Comparison of ENCODE assay signal across 26 cellular contexts in genomic region chr9:3027260-3027659, GRCh38.
DNase-seq lines count a peak whose midpoint lies in the region; ATAC-seq and TF ChIP-seq lines count a peak whose summit lies in the region.
"Had no signal": no experiment of that assay in that cellular context is flagged by ENCODE, and none has a peak within 500 bp of the region (broad histone marks: within the 10 kb centered on the region; RNA-seq: fewer than 3 reads in every experiment).

No MANE protein-coding gene starts in this region.

- peaks cover 7% of the 10 kb centered on the region for H3K9me3 Mint-ChIP-seq in glutamatergic neuron (ENCODE audit: unreplicated experiment)
- H3K9me3 Mint-ChIP-seq: activated B cell treated with CpG ODN at 0.5 μM for 24 hours; activated naive CD4-positive, alpha-beta T cell treated with anti-CD3 and anti-CD28 coated beads for 36 hours; activated T-cell treated with anti-CD3 and anti-CD28 coated beads, Interleukin-2, amount 50 U/mL, for 4 hours; natural killer cell treated with Interleukin-12 subunit alpha and Interleukin-12 subunit beta and Interleukin-15 and Interleukin-18, amount 100 ng/mL, for 72 hours; stimulated activated naive CD8-positive, alpha-beta T cell treated with anti-CD3 and anti-CD28 coated beads, Interleukin-15, amount 100 ng/mL, for 72 hours had no signal

- ATAC-seq in HG03432 (IDR thresholded peaks at IDR 0.05; ENCODE audit: unreplicated experiment), result no peak
- ATAC-seq: activated T-cell treated with anti-CD3 and anti-CD28 coated beads, Interleukin-2, amount 50 U/mL, for 4 hours; gastroesophageal sphincter; K562; left lobe of liver; natural killer cell treated with Interleukin-12 subunit alpha and Interleukin-12 subunit beta and Interleukin-15 and Interleukin-18, amount 100 ng/mL, for 72 hours; stimulated activated naive CD8-positive, alpha-beta T cell treated with anti-CD3 and anti-CD28 coated beads, Interleukin-15, amount 100 ng/mL, for 72 hours had no signal

- no peaks in the 10 kb centered on the region for H3K9me3 ChIP-seq in prostate gland
- H3K9me3 ChIP-seq: Caco-2, esophagus muscularis mucosa, gastroesophageal sphincter, transverse colon had no signal

- TF ChIP-seq CTCF in glutamatergic neuron (IDR thresholded peaks at IDR 0.05; ENCODE audit: partially characterized antibody, unreplicated experiment) (no peak), prostate gland (IDR thresholded peaks at IDR 0.05) (no peak)

- no peaks in the 10 kb centered on the region for H3K36me3 Mint-ChIP-seq in glutamatergic neuron (ENCODE audit: unreplicated experiment)
- H3K36me3 Mint-ChIP-seq: natural killer cell treated with Interleukin-12 subunit alpha and Interleukin-12 subunit beta and Interleukin-15 and Interleukin-18, amount 100 ng/mL, for 72 hours had no signal

- no peaks in the 10 kb centered on the region for H3K27me3 ChIP-seq in prostate gland (replicated peaks; ENCODE audit: insufficient read depth)
- H3K27me3 ChIP-seq: esophagus muscularis mucosa, gastroesophageal sphincter, transverse colon had no signal

- peaks cover 4% of the 10 kb centered on the region for H3K27me3 Mint-ChIP-seq in glutamatergic neuron (ENCODE audit: unreplicated experiment)
- H3K27me3 Mint-ChIP-seq: activated B cell treated with CpG ODN at 0.5 μM for 24 hours had no signal

- no peak for TF ChIP-seq POLR2A in prostate gland (IDR thresholded peaks at IDR 0.05)

- 28% methylated on average over 3 of the region's 3 CpGs for WGBS in prostate gland

- intact Hi-C loops in prostate gland (cut with DNase I), result no loop called here

- DNase-seq in DMS53 treated with DMSO at 0.1 percent for 48 hours (lab: John Stamatoyannopoulos, UW; ENCODE audit: unreplicated experiment) (peak; percentile 9), NCI-H1436 (lab: John Stamatoyannopoulos, UW) (peak; percentile 84), NCI-H345 treated with DMSO at 0.1 percent for 48 hours (lab: John Stamatoyannopoulos, UW; ENCODE audit: unreplicated experiment) (peak; percentile 70), glutamatergic neuron (peak; percentile 20), prostate gland (ENCODE audit: low spot score) (no peak), EL (no peak)
- DNase-seq: activated B cell treated with CpG ODN at 0.5 μM for 24 hours; activated naive CD4-positive, alpha-beta T cell treated with anti-CD3 and anti-CD28 coated beads for 36 hours; activated T-cell treated with anti-CD3 and anti-CD28 coated beads, Interleukin-2, amount 50 U/mL, for 4 hours; AML-193; aorta; Caco-2; effector CD4-positive, alpha-beta T cell; GF-D8; NK-92 treated with Interleukin-12 subunit alpha and Interleukin-12 subunit beta, amount 100 ng/mL, for 24 hours; stimulated activated CD4-positive, alpha-beta T cell treated with anti-CD3 and anti-CD28 coated beads, Interleukin-2, amount 100 ng/mL, for 48 hours; stimulated activated naive CD8-positive, alpha-beta T cell treated with anti-CD3 and anti-CD28 coated beads, Interleukin-15, amount 100 ng/mL, for 72 hours; transverse colon had no signal

- H3K4me3 ChIP-seq in prostate gland, result no peak overlapping the region
- H3K4me3 ChIP-seq: esophagus muscularis mucosa, gastroesophageal sphincter, K562, SK-N-MC, transverse colon had no signal

- no peak overlapping the region for H3K27ac ChIP-seq in prostate gland
- H3K27ac ChIP-seq: esophagus muscularis mucosa, gastroesophageal sphincter, SK-N-MC, transverse colon had no signal

- no peaks in the 10 kb centered on the region for H3K36me3 ChIP-seq in prostate gland
- H3K36me3 ChIP-seq: esophagus muscularis mucosa, gastroesophageal sphincter, transverse colon had no signal

- peaks cover 27% of the 10 kb centered on the region for H3K4me1 Mint-ChIP-seq in glutamatergic neuron (ENCODE audit: low read depth, unreplicated experiment)
- H3K4me1 Mint-ChIP-seq: activated B cell treated with CpG ODN at 0.5 μM for 24 hours; stimulated activated naive CD8-positive, alpha-beta T cell treated with anti-CD3 and anti-CD28 coated beads, Interleukin-15, amount 100 ng/mL, for 72 hours had no signal

- no peak overlapping the region for H3K4me3 Mint-ChIP-seq in glutamatergic neuron (ENCODE audit: unreplicated experiment)
- H3K4me3 Mint-ChIP-seq: activated B cell treated with CpG ODN at 0.5 μM for 24 hours; activated naive CD4-positive, alpha-beta T cell treated with anti-CD3 and anti-CD28 coated beads for 36 hours; activated T-cell treated with anti-CD3 and anti-CD28 coated beads, Interleukin-2, amount 50 U/mL, for 4 hours; natural killer cell treated with Interleukin-12 subunit alpha and Interleukin-12 subunit beta and Interleukin-15 and Interleukin-18, amount 100 ng/mL, for 72 hours; stimulated activated naive CD8-positive, alpha-beta T cell treated with anti-CD3 and anti-CD28 coated beads, Interleukin-15, amount 100 ng/mL, for 72 hours had no signal

- no peaks in the 10 kb centered on the region for H3K4me1 ChIP-seq in prostate gland (replicated peaks)
- H3K4me1 ChIP-seq: Caco-2, transverse colon had no signal

- H3K27ac Mint-ChIP-seq in glutamatergic neuron (ENCODE audit: unreplicated experiment), result peak overlapping the region; percentile 82
- H3K27ac Mint-ChIP-seq: activated B cell treated with CpG ODN at 0.5 μM for 24 hours; activated naive CD4-positive, alpha-beta T cell treated with anti-CD3 and anti-CD28 coated beads for 36 hours; natural killer cell treated with Interleukin-12 subunit alpha and Interleukin-12 subunit beta and Interleukin-15 and Interleukin-18, amount 100 ng/mL, for 72 hours; progenitor cell of endocrine pancreas; stimulated activated naive CD8-positive, alpha-beta T cell treated with anti-CD3 and anti-CD28 coated beads, Interleukin-15, amount 100 ng/mL, for 72 hours had no signal

Comparison
In these comparisons a context has a peak if more than half of its experiments do, and no peak if none do; other contexts are left out.
1. DNase-seq: peak in DMS53 treated with DMSO at 0.1 percent for 48 hours (single experiment), NCI-H1436 (single experiment), NCI-H345 treated with DMSO at 0.1 percent for 48 hours (single experiment) and glutamatergic neuron (single experiment); none in prostate gland (single experiment) and EL (single experiment).